In genomic region chr4:98748609-98749008, GRCh38 we compare ENCODE assay signal across 2 cellular contexts.
A peak's percentile ranks its signal among the peaks of the same experiment; 100 is the strongest.
TF ChIP-seq lines count a peak whose summit lies in the region.

No MANE protein-coding gene starts in this region.

TF ChIP-seq in HepG2, 621 proteins besides CTCF, POLR2A, EP300 and RAD21:
- TF ChIP-seq ETS1 (CRISPR knock-in tag; IDR thresholded peaks at IDR 0.05): no peak
- peak; percentile 18 for TF ChIP-seq STAG1 (CRISPR knock-in tag; IDR thresholded peaks at IDR 0.05)

TF ChIP-seq in K562, 482 proteins besides CTCF, POLR2A, EP300 and RAD21:
- TF ChIP-seq CAMTA2 (CRISPR knock-in tag; conservative IDR thresholded peaks at IDR 0.05): no peak
- TF ChIP-seq PBX2 (CRISPR knock-in tag; IDR thresholded peaks at IDR 0.05; ENCODE audit: low read depth): no peak
- no peak for TF ChIP-seq PBX2 (tag; conservative IDR thresholded peaks at IDR 0.05; ENCODE audit: low read depth)
- no peak for TF ChIP-seq BCOR (IDR thresholded peaks at IDR 0.05)
- no peak for TF ChIP-seq STAT6 (CRISPR knock-in tag; IDR thresholded peaks at IDR 0.05)
- TF ChIP-seq E2F3 (CRISPR knock-in tag; IDR thresholded peaks at IDR 0.05): no peak
- TF ChIP-seq RBM22 (IDR thresholded peaks at IDR 0.05; ENCODE audit: low read depth, low read length, poor library complexity, severe bottlenecking): no peak
- TF ChIP-seq, protein P1, sequence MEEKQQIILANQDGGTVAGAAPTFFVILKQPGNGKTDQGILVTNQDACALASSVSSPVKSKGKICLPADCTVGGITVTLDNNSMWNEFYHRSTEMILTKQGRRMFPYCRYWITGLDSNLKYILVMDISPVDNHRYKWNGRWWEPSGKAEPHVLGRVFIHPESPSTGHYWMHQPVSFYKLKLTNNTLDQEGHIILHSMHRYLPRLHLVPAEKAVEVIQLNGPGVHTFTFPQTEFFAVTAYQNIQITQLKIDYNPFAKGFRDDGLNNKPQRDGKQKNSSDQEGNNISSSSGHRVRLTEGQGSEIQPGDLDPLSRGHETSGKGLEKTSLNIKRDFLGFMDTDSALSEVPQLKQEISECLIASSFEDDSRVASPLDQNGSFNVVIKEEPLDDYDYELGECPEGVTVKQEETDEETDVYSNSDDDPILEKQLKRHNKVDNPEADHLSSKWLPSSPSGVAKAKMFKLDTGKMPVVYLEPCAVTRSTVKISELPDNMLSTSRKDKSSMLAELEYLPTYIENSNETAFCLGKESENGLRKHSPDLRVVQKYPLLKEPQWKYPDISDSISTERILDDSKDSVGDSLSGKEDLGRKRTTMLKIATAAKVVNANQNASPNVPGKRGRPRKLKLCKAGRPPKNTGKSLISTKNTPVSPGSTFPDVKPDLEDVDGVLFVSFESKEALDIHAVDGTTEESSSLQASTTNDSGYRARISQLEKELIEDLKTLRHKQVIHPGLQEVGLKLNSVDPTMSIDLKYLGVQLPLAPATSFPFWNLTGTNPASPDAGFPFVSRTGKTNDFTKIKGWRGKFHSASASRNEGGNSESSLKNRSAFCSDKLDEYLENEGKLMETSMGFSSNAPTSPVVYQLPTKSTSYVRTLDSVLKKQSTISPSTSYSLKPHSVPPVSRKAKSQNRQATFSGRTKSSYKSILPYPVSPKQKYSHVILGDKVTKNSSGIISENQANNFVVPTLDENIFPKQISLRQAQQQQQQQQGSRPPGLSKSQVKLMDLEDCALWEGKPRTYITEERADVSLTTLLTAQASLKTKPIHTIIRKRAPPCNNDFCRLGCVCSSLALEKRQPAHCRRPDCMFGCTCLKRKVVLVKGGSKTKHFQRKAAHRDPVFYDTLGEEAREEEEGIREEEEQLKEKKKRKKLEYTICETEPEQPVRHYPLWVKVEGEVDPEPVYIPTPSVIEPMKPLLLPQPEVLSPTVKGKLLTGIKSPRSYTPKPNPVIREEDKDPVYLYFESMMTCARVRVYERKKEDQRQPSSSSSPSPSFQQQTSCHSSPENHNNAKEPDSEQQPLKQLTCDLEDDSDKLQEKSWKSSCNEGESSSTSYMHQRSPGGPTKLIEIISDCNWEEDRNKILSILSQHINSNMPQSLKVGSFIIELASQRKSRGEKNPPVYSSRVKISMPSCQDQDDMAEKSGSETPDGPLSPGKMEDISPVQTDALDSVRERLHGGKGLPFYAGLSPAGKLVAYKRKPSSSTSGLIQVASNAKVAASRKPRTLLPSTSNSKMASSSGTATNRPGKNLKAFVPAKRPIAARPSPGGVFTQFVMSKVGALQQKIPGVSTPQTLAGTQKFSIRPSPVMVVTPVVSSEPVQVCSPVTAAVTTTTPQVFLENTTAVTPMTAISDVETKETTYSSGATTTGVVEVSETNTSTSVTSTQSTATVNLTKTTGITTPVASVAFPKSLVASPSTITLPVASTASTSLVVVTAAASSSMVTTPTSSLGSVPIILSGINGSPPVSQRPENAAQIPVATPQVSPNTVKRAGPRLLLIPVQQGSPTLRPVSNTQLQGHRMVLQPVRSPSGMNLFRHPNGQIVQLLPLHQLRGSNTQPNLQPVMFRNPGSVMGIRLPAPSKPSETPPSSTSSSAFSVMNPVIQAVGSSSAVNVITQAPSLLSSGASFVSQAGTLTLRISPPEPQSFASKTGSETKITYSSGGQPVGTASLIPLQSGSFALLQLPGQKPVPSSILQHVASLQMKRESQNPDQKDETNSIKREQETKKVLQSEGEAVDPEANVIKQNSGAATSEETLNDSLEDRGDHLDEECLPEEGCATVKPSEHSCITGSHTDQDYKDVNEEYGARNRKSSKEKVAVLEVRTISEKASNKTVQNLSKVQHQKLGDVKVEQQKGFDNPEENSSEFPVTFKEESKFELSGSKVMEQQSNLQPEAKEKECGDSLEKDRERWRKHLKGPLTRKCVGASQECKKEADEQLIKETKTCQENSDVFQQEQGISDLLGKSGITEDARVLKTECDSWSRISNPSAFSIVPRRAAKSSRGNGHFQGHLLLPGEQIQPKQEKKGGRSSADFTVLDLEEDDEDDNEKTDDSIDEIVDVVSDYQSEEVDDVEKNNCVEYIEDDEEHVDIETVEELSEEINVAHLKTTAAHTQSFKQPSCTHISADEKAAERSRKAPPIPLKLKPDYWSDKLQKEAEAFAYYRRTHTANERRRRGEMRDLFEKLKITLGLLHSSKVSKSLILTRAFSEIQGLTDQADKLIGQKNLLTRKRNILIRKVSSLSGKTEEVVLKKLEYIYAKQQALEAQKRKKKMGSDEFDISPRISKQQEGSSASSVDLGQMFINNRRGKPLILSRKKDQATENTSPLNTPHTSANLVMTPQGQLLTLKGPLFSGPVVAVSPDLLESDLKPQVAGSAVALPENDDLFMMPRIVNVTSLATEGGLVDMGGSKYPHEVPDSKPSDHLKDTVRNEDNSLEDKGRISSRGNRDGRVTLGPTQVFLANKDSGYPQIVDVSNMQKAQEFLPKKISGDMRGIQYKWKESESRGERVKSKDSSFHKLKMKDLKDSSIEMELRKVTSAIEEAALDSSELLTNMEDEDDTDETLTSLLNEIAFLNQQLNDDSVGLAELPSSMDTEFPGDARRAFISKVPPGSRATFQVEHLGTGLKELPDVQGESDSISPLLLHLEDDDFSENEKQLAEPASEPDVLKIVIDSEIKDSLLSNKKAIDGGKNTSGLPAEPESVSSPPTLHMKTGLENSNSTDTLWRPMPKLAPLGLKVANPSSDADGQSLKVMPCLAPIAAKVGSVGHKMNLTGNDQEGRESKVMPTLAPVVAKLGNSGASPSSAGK (IDR thresholded peaks at IDR 0.05): no peak
- no peak for TF ChIP-seq ZBTB8A (IDR thresholded peaks at IDR 0.05; ENCODE audit: partially characterized antibody)
- TF ChIP-seq ADNP (tag; IDR thresholded peaks at IDR 0.05): no peak
- no peak for TF ChIP-seq ZSCAN32 (CRISPR knock-in tag; IDR thresholded peaks at IDR 0.05)
- no peak for TF ChIP-seq ZNF639 (CRISPR knock-in tag; conservative IDR thresholded peaks at IDR 0.05 in 1 of 2, IDR thresholded peaks at IDR 0.05 in 1 of 2)
- TF ChIP-seq GATA2 (CRISPR knock-in tag; IDR thresholded peaks at IDR 0.05): no peak
- no peak for TF ChIP-seq NCOA6 (IDR thresholded peaks at IDR 0.05)
- TF ChIP-seq ZNF212 (CRISPR knock-in tag; IDR thresholded peaks at IDR 0.05): no peak
- no peak for TF ChIP-seq CREBBP (IDR thresholded peaks at IDR 0.05; ENCODE audit: low read depth, low read length)
- no peak for TF ChIP-seq ZNF197 (CRISPR knock-in tag; IDR thresholded peaks at IDR 0.05; ENCODE audit: low read depth)
- no peak for TF ChIP-seq SAP30 (IDR thresholded peaks at IDR 0.05; ENCODE audit: borderline replicate concordance, insufficient read depth, low read depth, low read length, poor library complexity, severe bottlenecking)
- TF ChIP-seq FOXP4 (CRISPR knock-in tag; IDR thresholded peaks at IDR 0.05; ENCODE audit: borderline replicate concordance): no peak
- TF ChIP-seq NFYB (IDR thresholded peaks at IDR 0.05; ENCODE audit: extremely low read depth, insufficient read length): no peak
